In genomic region chr17:42009170-42009569, GRCh38 we compare ENCODE assay signal across 9 cellular contexts. TPM values are rescaled to one million over a fixed set of nuclear protein-coding genes. Genes with fewer than 3 reads are reported as not detected.
DNase-seq lines count a peak whose midpoint lies in the region; ATAC-seq and TF ChIP-seq lines count a peak whose summit lies in the region.
"Had no signal": no experiment of that assay in that cellular context is flagged by ENCODE, and none has a peak within 500 bp of the region (broad histone marks: within the 10 kb centered on the region; RNA-seq: fewer than 3 reads in every experiment).

No MANE protein-coding gene starts in this region.

- H3K9me3 ChIP-seq in WERI-Rb-1 (ENCODE audit: severe bottlenecking) = no peaks in the 10 kb centered on the region

- TF ChIP-seq CTCF in GM23338 (conservative IDR thresholded peaks at IDR 0.05; ENCODE audit: low read depth in 2 of 2) (peak; percentile 22 to 38; a peak in 3 of 4 replicates), WERI-Rb-1 (IDR thresholded peaks at IDR 0.05; ENCODE audit: low read depth, low read length) (peak; percentile 70)

- no peaks in the 10 kb centered on the region for H3K27me3 ChIP-seq in GM23338 (ENCODE audit: insufficient read depth)
- H3K27me3 ChIP-seq in WERI-Rb-1 (ENCODE audit: insufficient read depth, low read depth, severe bottlenecking) = no peaks in the 10 kb centered on the region

- peaks cover 4% of the 10 kb centered on the region; the same call in 1 of the 2 replicates for H3F3A ChIP-seq in GM23338 (replicated peaks; ENCODE audit: low read depth)

- H3K27ac ChIP-seq in GM23338 (ENCODE audit: low read depth) (peak overlapping the region; percentile 42; the same call in 1 of the 2 replicates), WERI-Rb-1 (no peak overlapping the region)
- H3K27ac ChIP-seq: coronary artery had no signal

- H3K36me3 ChIP-seq in GM23338 (ENCODE audit: insufficient read depth) (no peaks in the 10 kb centered on the region), WERI-Rb-1 (peaks cover 37% of the 10 kb centered on the region)

- H3K4me2 ChIP-seq in GM23338 = no peak overlapping the region

- peaks cover 31% of the 10 kb centered on the region for H3K4me1 ChIP-seq in GM23338 (ENCODE audit: insufficient read depth)

- H3K4me3 ChIP-seq in GM23338 (no peak overlapping the region), WERI-Rb-1 (ENCODE audit: low read depth, low read length) (no peak overlapping the region)
- H3K4me3 ChIP-seq: coronary artery had no signal

- peak; percentile 32 for DNase-seq in GM23338 (ENCODE audit: low spot score)
- DNase-seq in WERI-Rb-1 = peak; percentile 48
- peak; percentile 33 to 90 (median 81) for DNase-seq in head of caudate nucleus
- peak; percentile 92 for DNase-seq in pons (ENCODE audit: low spot score)
- no peak for DNase-seq in effector CD8-positive, alpha-beta T cell (lab: John Stamatoyannopoulos, UW)
- DNase-seq: activated CD8-positive, alpha-beta memory T cell treated with anti-CD3 and anti-CD28 coated beads, Interleukin-2, amount 50 U/mL, for 4 hours had no signal

- intact Hi-C loops in head of caudate nucleus (cut with DNase I) = loop anchor here (1.0 kb wide), 1 partner anchor 46 kb away; no protein-coding TSS in a partner anchor

- H3K27me3 Mint-ChIP-seq in GM23338 (ENCODE audit: insufficient read depth, low read depth, poor library complexity) = no peaks in the 10 kb centered on the region

- H3K9me3 Mint-ChIP-seq in GM23338 = no peaks in the 10 kb centered on the region

- peaks cover 36% of the 10 kb centered on the region for H3K4me1 Mint-ChIP-seq in GM23338

- no peak overlapping the region for H3K4me3 Mint-ChIP-seq in GM23338

- peaks cover 7% of the 10 kb centered on the region for H4K20me1 ChIP-seq in GM23338 (replicated peaks; ENCODE audit: insufficient read depth)

- ATAC-seq in GM23338 (0 out of 3 replicates have a peak, but pooled peaks have one; percentile 6), GM21723 (IDR thresholded peaks at IDR 0.05; ENCODE audit: unreplicated experiment) (no peak), GM21515 (IDR thresholded peaks at IDR 0.05; ENCODE audit: unreplicated experiment) (no peak)

- H3K27ac Mint-ChIP-seq in GM23338 = no peak overlapping the region

- H3K79me2 ChIP-seq in GM23338 (replicated peaks; ENCODE audit: insufficient read depth) = peaks cover 97% of the 10 kb centered on the region

- no peaks in the 10 kb centered on the region for H3K9me2 ChIP-seq in GM23338 (ENCODE audit: insufficient read depth)

- no peak overlapping the region for H2AFZ ChIP-seq in GM23338

- peaks cover 23% of the 10 kb centered on the region; the same call in 2 of the 3 replicates for H3K36me3 Mint-ChIP-seq in GM23338 (ENCODE audit: low read depth)

TF ChIP-seq in GM23338, 12 proteins besides CTCF, POLR2A, EP300 and RAD21 (continues in another document):
- no peak for TF ChIP-seq STAT1 (IDR thresholded peaks at IDR 0.05; ENCODE audit: unreplicated experiment)
- no peak for TF ChIP-seq ZNF331 (CRISPR knock-in tag; IDR thresholded peaks at IDR 0.05; ENCODE audit: low read depth)
- TF ChIP-seq EZH2phosphoT487 (IDR thresholded peaks at IDR 0.05; ENCODE audit: unreplicated experiment) = no peak
- no peak for TF ChIP-seq ZNF462 (CRISPR knock-in tag; IDR thresholded peaks at IDR 0.05)
- TF ChIP-seq EZH2 (IDR thresholded peaks at IDR 0.05; ENCODE audit: low read depth, unreplicated experiment) = no peak
- no peak for TF ChIP-seq CREB1 (CRISPR knock-in tag; IDR thresholded peaks at IDR 0.05; ENCODE audit: low read depth)
- no peak for TF ChIP-seq ZNF114 (CRISPR knock-in tag; IDR thresholded peaks at IDR 0.05)
- TF ChIP-seq REST (IDR thresholded peaks at IDR 0.05; ENCODE audit: unreplicated experiment) = no peak

RNA-seq across cellular contexts. Expression of gene DNAJC7, which starts 8.1 kb away (rescaled TPM):
- total RNA-seq in GM23338 (2014; rRNA removed; shearing (Covaris generic)) = 119 and 139 TPM in 2 replicates
- 136 and 141 TPM in 2 replicates for polyA plus RNA-seq in GM23338 (2016; fragmentation: Nextera tagmentation; extraction: Ambion mirVana)

RNA-seq across cellular contexts. Expression of gene NKIRAS2, which starts 10.7 kb away (rescaled TPM):
- total RNA-seq in GM23338 (2014; rRNA removed; shearing (Covaris generic)) = 42.5 and 52.9 TPM in 2 replicates
- polyA plus RNA-seq in GM23338 (2016; fragmentation: Nextera tagmentation; extraction: Ambion mirVana) = 31.3 and 31.7 TPM in 2 replicates

RNA-seq across cellular contexts. Expression of gene C17orf113, which starts 41.2 kb away (rescaled TPM):
- total RNA-seq in GM23338 (2014; rRNA removed; shearing (Covaris generic)) = 1.8 and 2.1 TPM in 2 replicates
- 0.29 and 0.38 TPM in 2 replicates for polyA plus RNA-seq in GM23338 (2016; fragmentation: Nextera tagmentation; extraction: Ambion mirVana)

RNA-seq across cellular contexts. Expression of gene CNP, which starts 42.6 kb away (rescaled TPM):
- 40.3 and 47.8 TPM in 2 replicates for total RNA-seq in GM23338 (2014; rRNA removed; shearing (Covaris generic))
- 28.3 and 30.8 TPM in 2 replicates for polyA plus RNA-seq in GM23338 (2016; fragmentation: Nextera tagmentation; extraction: Ambion mirVana)
